In the genomic region with DNA sequence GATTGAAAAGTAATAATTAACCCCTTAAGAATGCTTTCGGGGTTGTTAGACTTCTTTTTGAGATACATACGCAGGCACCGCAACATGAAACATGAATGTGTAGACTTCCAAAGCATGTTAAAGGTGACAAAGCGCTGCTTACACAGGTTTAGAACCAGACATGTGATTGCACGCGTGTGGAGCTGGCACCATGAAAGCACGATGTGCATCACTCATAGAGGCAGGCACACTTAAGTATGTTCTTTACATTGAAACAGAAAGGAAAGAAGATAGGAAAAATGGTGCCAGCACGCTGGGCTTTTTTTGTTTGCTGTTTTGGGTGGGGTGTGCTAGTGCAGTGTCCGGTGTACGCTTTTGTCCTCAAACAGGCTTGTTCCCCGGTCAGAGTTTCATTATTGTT, we compare ENCODE assay signal across 9 cellular contexts.
DNase-seq lines count a peak whose midpoint lies in the region; ATAC-seq and TF ChIP-seq lines count a peak whose summit lies in the region.
"Had no signal": no experiment of that assay in that cellular context is flagged by ENCODE, and none has a peak within 500 bp of the region (broad histone marks: within the 10 kb centered on the region; RNA-seq: fewer than 3 reads in every experiment).

No MANE protein-coding gene starts in this region.

- H3K4me1 ChIP-seq in BLaER1, result peaks cover 76% of the 10 kb centered on the region

- peak overlapping the region; percentile 80 for H3K4me2 ChIP-seq in BLaER1

- no peak for TF ChIP-seq CTCF in LNCaP clone FGC (IDR thresholded peaks at IDR 0.05; ENCODE audit: control insufficient read depth, extremely low read depth, insufficient read depth)

- H3K27ac ChIP-seq in BLaER1, result no peak overlapping the region
- peak overlapping the region; percentile 98 for H3K27ac ChIP-seq in caudate nucleus (ENCODE audit: low read depth, low read length)

- H3K9me3 ChIP-seq in BLaER1, result no peaks in the 10 kb centered on the region

- DNase-seq in LNCaP clone FGC (ENCODE audit: low read depth) (peak; percentile 68), caudate nucleus (lab: John Stamatoyannopoulos, UW) (no peak), myocyte (ENCODE audit: low read depth) (peak; percentile 73), SW480 (ENCODE audit: low spot score) (no peak), NCI-H1930 (lab: John Stamatoyannopoulos, UW) (no peak), RPMI8226 (no peak)
- DNase-seq: stimulated activated CD4-positive, alpha-beta T cell treated with anti-CD3 and anti-CD28 coated beads, Interleukin-4, amount 100 ng/mL, for 24 hours had no signal

- ATAC-seq in HG03097 (IDR thresholded peaks at IDR 0.05; ENCODE audit: low FRiP score, unreplicated experiment), result no peak

- 0 out of 2 replicates have a peak overlapping the region, but pooled peaks have one; percentile 2 for H3K9ac ChIP-seq in BLaER1

- peaks cover 5% of the 10 kb centered on the region; the same call in 1 of the 2 replicates for H3K36me3 ChIP-seq in BLaER1

- H3K27me3 ChIP-seq in BLaER1, result peaks cover 85% of the 10 kb centered on the region

- H3K4me3 ChIP-seq in BLaER1 (no peak overlapping the region), LNCaP clone FGC (ENCODE audit: low read depth, low read length) (peak overlapping the region; percentile 59)

- H4K20me1 ChIP-seq in BLaER1, result peaks cover 49% of the 10 kb centered on the region

Comparison
In these comparisons a context has a peak if more than half of its experiments do, and no peak if none do; other contexts are left out.
1. DNase-seq: peak in LNCaP clone FGC (single experiment) and myocyte (single experiment); none in caudate nucleus (0 of 61), SW480 (single experiment), NCI-H1930 (0 of 2) and RPMI8226 (single experiment).